ENCODE assay signal across 23 cellular contexts in the genomic region with DNA sequence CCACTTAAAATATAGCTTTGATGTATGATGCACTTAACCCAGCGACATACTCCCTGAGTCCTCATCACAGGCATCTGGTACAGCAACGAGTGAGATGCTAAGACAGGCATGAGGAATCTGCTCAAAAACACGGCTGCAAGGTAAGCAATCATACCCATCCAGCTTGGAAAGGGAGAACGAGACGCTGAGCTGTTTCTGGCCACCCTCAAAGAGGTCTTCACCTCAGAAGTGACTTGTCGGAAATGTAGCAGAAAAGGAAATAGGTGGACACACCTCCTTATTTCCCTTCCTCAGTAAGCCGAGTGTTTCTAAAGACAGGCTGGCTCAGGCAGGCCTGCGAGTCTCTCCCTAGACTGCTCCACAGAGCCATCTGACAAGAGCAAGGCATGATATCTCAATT.
"Had no signal": no experiment of that assay in that cellular context is flagged by ENCODE, and none has a peak within 500 bp of the region (broad histone marks: within the 10 kb centered on the region; RNA-seq: fewer than 3 reads in every experiment).

No MANE protein-coding gene starts in this region.

- H3K27me3 Mint-ChIP-seq: activated CD4-positive, alpha-beta T cell treated with anti-CD3 and anti-CD28 coated beads for 36 hours; activated naive CD8-positive, alpha-beta T cell treated with anti-CD3 and anti-CD28 coated beads, Interleukin-2, amount 10 ng/mL, durations not matched to agents 7 days and 5 days; naive B cell; stimulated activated naive CD8-positive, alpha-beta T cell treated with anti-CD3 and anti-CD28 coated beads, Interleukin-15, Interleukin-2, amounts not matched to agents 100 ng/mL and 50 ng/mL, for 24 hours had no signal

- H3K4me1 ChIP-seq: thyroid gland had no signal

- ATAC-seq: activated CD4-positive, alpha-beta T cell treated with anti-CD3 and anti-CD28 coated beads for 36 hours; left lobe of liver; lower lobe of right lung; pancreas; psoas muscle; right cardiac atrium; WTC11 had no signal

- H3K4me3 ChIP-seq: cardiac muscle cell, lower lobe of right lung, pancreas, psoas muscle, thyroid gland had no signal

- H3K36me3 ChIP-seq: cardiac muscle cell had no signal

- H3K27me3 ChIP-seq: cardiac muscle cell, pancreas, thyroid gland had no signal

- H3K27ac ChIP-seq: cardiac muscle cell, lower lobe of right lung, pancreas, psoas muscle, thyroid gland had no signal

- H3K4me1 Mint-ChIP-seq: activated CD4-positive, alpha-beta T cell treated with anti-CD3 and anti-CD28 coated beads for 36 hours; WTC11 had no signal

- H3K4me3 Mint-ChIP-seq: activated CD4-positive, alpha-beta T cell treated with anti-CD3 and anti-CD28 coated beads for 36 hours; activated naive CD8-positive, alpha-beta T cell treated with anti-CD3 and anti-CD28 coated beads, Interleukin-2, amount 10 ng/mL, durations not matched to agents 7 days and 5 days; naive B cell; stimulated activated naive CD8-positive, alpha-beta T cell treated with anti-CD3 and anti-CD28 coated beads, Interleukin-15, Interleukin-2, amounts not matched to agents 100 ng/mL and 50 ng/mL, for 24 hours; WTC11 had no signal

- DNase-seq: activated CD4-positive, alpha-beta T cell treated with anti-CD3 and anti-CD28 coated beads for 36 hours; activated CD4-positive, alpha-beta T cell treated with anti-CD3 and anti-CD28 coated beads, Interleukin-2, amount 50 U/mL, for 4 hours; activated effector memory CD4-positive, alpha-beta T cell treated with anti-CD3 and anti-CD28 coated beads, Interleukin-2, amount 50 U/mL, for 16 hours; activated naive CD8-positive, alpha-beta T cell treated with anti-CD3 and anti-CD28 coated beads, Interleukin-2, amount 10 ng/mL, durations not matched to agents 7 days and 5 days; amygdala; cortex of kidney; erythroblast; foreskin fibroblast; lower lobe of right lung; mesendoderm; naive B cell; pancreas; psoas muscle; right cardiac atrium; stimulated activated CD4-positive, alpha-beta T cell treated with anti-CD3 and anti-CD28 coated beads, Interleukin-12 subunit alpha, Interleukin-12 subunit beta, amount 100 ng/mL, for 4 hours; stimulated activated CD4-positive, alpha-beta T cell treated with anti-CD3 and anti-CD28 coated beads, Interleukin-4, amount 100 ng/mL, for 4 hours; substantia nigra; T-helper 9 cell; thyroid gland had no signal

- H3K9me3 Mint-ChIP-seq: activated naive CD8-positive, alpha-beta T cell treated with anti-CD3 and anti-CD28 coated beads, Interleukin-2, amount 10 ng/mL, durations not matched to agents 7 days and 5 days; naive B cell; stimulated activated naive CD8-positive, alpha-beta T cell treated with anti-CD3 and anti-CD28 coated beads, Interleukin-15, Interleukin-2, amounts not matched to agents 100 ng/mL and 50 ng/mL, for 24 hours; WTC11 had no signal

- H3K9me3 ChIP-seq: lower lobe of right lung, pancreas, psoas muscle, thyroid gland had no signal

- H3K27ac Mint-ChIP-seq: activated naive CD8-positive, alpha-beta T cell treated with anti-CD3 and anti-CD28 coated beads, Interleukin-2, amount 10 ng/mL, durations not matched to agents 7 days and 5 days; stimulated activated naive CD8-positive, alpha-beta T cell treated with anti-CD3 and anti-CD28 coated beads, Interleukin-15, Interleukin-2, amounts not matched to agents 100 ng/mL and 50 ng/mL, for 24 hours; WTC11 had no signal
